In the genomic region with DNA sequence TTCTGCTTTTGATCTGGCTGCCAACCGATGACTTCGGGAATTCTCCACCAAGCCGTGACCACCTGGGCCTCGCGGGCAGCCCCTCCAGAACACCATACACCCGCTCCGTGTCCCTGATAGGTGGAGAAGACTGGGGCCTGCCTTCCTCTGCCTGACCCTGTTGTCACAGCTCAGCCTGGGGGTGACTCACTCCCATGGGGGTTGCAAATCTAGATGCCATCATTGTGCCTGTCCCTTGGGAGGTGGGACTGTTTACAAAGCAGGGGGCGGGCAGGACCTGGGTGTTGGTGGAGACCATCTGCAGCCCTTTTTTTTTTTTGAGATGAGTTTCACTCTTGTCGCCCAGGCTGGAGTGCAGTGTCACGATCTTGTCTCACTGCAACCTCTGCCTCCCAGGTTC, we compare ENCODE assay signal across 25 cellular contexts.
"Had no signal": no experiment of that assay in that cellular context is flagged by ENCODE, and none has a peak within 500 bp of the region (broad histone marks: within the 10 kb centered on the region; RNA-seq: fewer than 3 reads in every experiment).

No MANE protein-coding gene starts in this region.

- H3K27ac ChIP-seq: brain microvascular endothelial cell, coronary artery, dorsolateral prefrontal cortex, pancreas, psoas muscle, stomach, thyroid gland, upper lobe of left lung, vagina had no signal

- ATAC-seq: left colon; naive thymus-derived CD4-positive, alpha-beta T cell; pancreas; psoas muscle had no signal

- H3K36me3 ChIP-seq: brain microvascular endothelial cell, pancreas, stomach, thyroid gland, upper lobe of left lung, vagina had no signal

- H3K9me3 ChIP-seq: pancreas, psoas muscle, stomach, thyroid gland, upper lobe of left lung, vagina had no signal

- H3K27me3 ChIP-seq: brain microvascular endothelial cell, pancreas, stomach, thyroid gland, upper lobe of left lung, vagina had no signal

- H3K4me3 ChIP-seq: coronary artery, dorsolateral prefrontal cortex, pancreas, psoas muscle, smooth muscle cell, stomach, thyroid gland, upper lobe of left lung, vagina had no signal

- DNase-seq: activated CD4-positive, alpha-beta T cell treated with anti-CD3 and anti-CD28 coated beads for 4 hours; activated CD4-positive, alpha-beta T cell treated with anti-CD3 and anti-CD28 coated beads, Interleukin-2, amount 50 U/mL, for 48 hours; activated CD4-positive, CD25-positive, alpha-beta regulatory T cell; activated CD8-positive, alpha-beta memory T cell treated with anti-CD3 and anti-CD28 coated beads for 24 hours; activated gamma-delta T cell treated with Interleukin-2 at 50 U/mL for 16 hours; activated naive CD4-positive, alpha-beta T cell treated with anti-CD3 and anti-CD28 coated beads, Interleukin-2, amount 50 U/mL, for 16 hours; amniotic stem cell; brain microvascular endothelial cell; dorsolateral prefrontal cortex; effector memory CD4-positive, alpha-beta T cell; kidney; left colon; midbrain; naive thymus-derived CD4-positive, alpha-beta T cell; pancreas; psoas muscle; stimulated activated CD4-positive, alpha-beta T cell treated with anti-CD3 and anti-CD28 coated beads, Interleukin-1b, Interleukin-23, amount 100 ng/mL, for 48 hours; stimulated activated CD4-positive, alpha-beta T cell treated with anti-CD3 and anti-CD28 coated beads, Interleukin-4, amount 100 ng/mL, for 4 hours; stimulated activated CD8-positive, alpha-beta memory T cell treated with anti-CD3 and anti-CD28 coated beads, Interleukin-4, amount 100 ng/mL, for 48 hours; stomach; thyroid gland; upper lobe of left lung had no signal

- H3K4me1 ChIP-seq: pancreas, psoas muscle, stomach, thyroid gland, upper lobe of left lung had no signal
